ENCODE assay signal across 27 cellular contexts in the genomic region with DNA sequence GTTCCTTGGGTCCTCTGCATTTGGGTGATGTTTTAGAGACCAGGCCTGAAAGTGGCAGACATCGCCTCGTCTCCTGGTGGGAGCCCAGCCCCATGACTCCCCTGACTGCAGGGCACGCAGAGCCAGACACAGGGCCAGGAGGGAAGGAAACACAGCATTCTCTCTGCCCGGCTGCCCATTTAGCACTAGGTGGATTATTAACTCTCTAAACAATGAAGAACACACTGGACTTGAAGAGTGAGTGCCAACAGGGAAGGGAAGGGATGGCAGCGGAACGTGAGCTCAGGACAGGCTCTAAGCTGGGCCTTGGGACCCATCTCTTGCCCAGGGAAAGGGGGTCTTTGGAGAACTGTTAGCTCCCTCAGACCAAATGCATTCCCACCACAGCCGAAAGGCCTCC.
"Had no signal": no experiment of that assay in that cellular context is flagged by ENCODE, and none has a peak within 500 bp of the region (broad histone marks: within the 10 kb centered on the region; RNA-seq: fewer than 3 reads in every experiment).

No MANE protein-coding gene starts in this region.

- H3K27ac Mint-ChIP-seq: mesothelial cell of epicardium; naive thymus-derived CD4-positive, alpha-beta T cell; natural killer cell treated with Interleukin-12 subunit alpha and Interleukin-12 subunit beta and Interleukin-15 and Interleukin-18, amount 100 ng/mL, for 72 hours; stimulated activated naive B cell treated with anti-CD40 and anti-IgM and Interleukin-4, amounts not matched to agents 10 μg/mL and 1 μg/mL and 100 μg/mL, for 72 hours had no signal

- H3K27ac ChIP-seq: heart right ventricle, hepatocyte, left ventricle myocardium inferior, parathyroid adenoma, psoas muscle, right atrium auricular region, skin epidermis, suprapubic skin, thoracic aorta, tibial artery, upper lobe of right lung had no signal

- H3K36me3 Mint-ChIP-seq: mesothelial cell of epicardium; natural killer cell treated with Interleukin-12 subunit alpha and Interleukin-12 subunit beta and Interleukin-15 and Interleukin-18, amount 100 ng/mL, for 72 hours; stimulated activated naive B cell treated with anti-CD40 and anti-IgM and Interleukin-4, amounts not matched to agents 10 μg/mL and 1 μg/mL and 100 μg/mL, for 72 hours had no signal

- DNase-seq: heart right ventricle; islet precursor cell; left colon; left ventricle myocardium inferior; mesendoderm; naive thymus-derived CD4-positive, alpha-beta T cell; nucleus accumbens; psoas muscle; stimulated activated CD4-positive, alpha-beta T cell treated with anti-CD3 and anti-CD28 coated beads, Interleukin-12 subunit alpha, Interleukin-12 subunit beta, amount 100 ng/mL, for 4 hours; stimulated activated CD4-positive, alpha-beta T cell treated with anti-CD3 and anti-CD28 coated beads, Interleukin-15, amount 100 ng/mL, for 24 hours; stimulated activated CD4-positive, alpha-beta T cell treated with anti-CD3 and anti-CD28 coated beads, Interleukin-2, amount 100 ng/mL, for 24 hours; stimulated activated CD4-positive, alpha-beta T cell treated with anti-CD3 and anti-CD28 coated beads, Interleukin-4, amount 100 ng/mL, for 1 hour; stimulated activated naive B cell treated with anti-CD40 and anti-IgM and Interleukin-4, amounts not matched to agents 10 μg/mL and 1 μg/mL and 100 μg/mL, for 72 hours; stimulated activated naive CD8-positive, alpha-beta T cell treated with anti-CD3 and anti-CD28 coated beads, Interleukin-15, Interleukin-2, amounts not matched to agents 100 U/mL and 50 U/mL, for 24 hours; tibial artery; trophoblast cell; upper lobe of right lung had no signal

- H3K27me3 ChIP-seq: hepatocyte, right atrium auricular region, suprapubic skin, tibial artery, upper lobe of right lung had no signal

- H3K4me3 ChIP-seq: heart right ventricle, hepatocyte, left ventricle myocardium inferior, lung, psoas muscle, right atrium auricular region, skin epidermis, suprapubic skin, thoracic aorta, tibial artery, upper lobe of right lung had no signal

- H3K4me1 ChIP-seq: heart right ventricle, left ventricle myocardium inferior, parathyroid adenoma, psoas muscle, right atrium auricular region, suprapubic skin, tibial artery, upper lobe of right lung had no signal

- H3K4me1 Mint-ChIP-seq: mesothelial cell of epicardium; naive thymus-derived CD4-positive, alpha-beta T cell; neural crest cell; stimulated activated naive B cell treated with anti-CD40 and anti-IgM and Interleukin-4, amounts not matched to agents 10 μg/mL and 1 μg/mL and 100 μg/mL, for 72 hours had no signal

- H3K4me3 Mint-ChIP-seq: mesothelial cell of epicardium; naive thymus-derived CD4-positive, alpha-beta T cell; natural killer cell treated with Interleukin-12 subunit alpha and Interleukin-12 subunit beta and Interleukin-15 and Interleukin-18, amount 100 ng/mL, for 72 hours; neural crest cell; stimulated activated naive B cell treated with anti-CD40 and anti-IgM and Interleukin-4, amounts not matched to agents 10 μg/mL and 1 μg/mL and 100 μg/mL, for 72 hours had no signal

- H3K9me3 Mint-ChIP-seq: mesothelial cell of epicardium; natural killer cell treated with Interleukin-12 subunit alpha and Interleukin-12 subunit beta and Interleukin-15 and Interleukin-18, amount 100 ng/mL, for 72 hours; neural crest cell had no signal

- H3K36me3 ChIP-seq: heart right ventricle, left ventricle myocardium inferior, right atrium auricular region, suprapubic skin, thoracic aorta, tibial artery, upper lobe of right lung had no signal

- H3K9me3 ChIP-seq: heart right ventricle, left ventricle myocardium inferior, psoas muscle, right atrium auricular region, suprapubic skin, thoracic aorta, tibial artery, upper lobe of right lung had no signal
